Comparison of ENCODE assay signal across 8 cellular contexts in genomic region chr11:74948546-74948897, GRCh38. TPM values are rescaled to one million over a fixed set of nuclear protein-coding genes. Genes with fewer than 3 reads are reported as not detected.
DNase-seq lines count a peak whose midpoint lies in the region; ATAC-seq and TF ChIP-seq lines count a peak whose summit lies in the region.

No MANE protein-coding gene starts in this region.

- H3K27me3 ChIP-seq in CD4-positive, CD25-positive, alpha-beta regulatory T cell (ENCODE audit: control insufficient read depth, insufficient read depth, low read length) = no peaks in the 10 kb centered on the region
- H3K27me3 ChIP-seq in thyroid gland = no peaks in the 10 kb centered on the region

- no peak for TF ChIP-seq CTCF in brain (conservative IDR thresholded peaks at IDR 0.05)
- TF ChIP-seq CTCF in thyroid gland (IDR thresholded peaks at IDR 0.05) = no peak

- H3K27ac Mint-ChIP-seq in CD4-positive, CD25-positive, alpha-beta regulatory T cell = peak overlapping the region; percentile 99
- peak overlapping the region; percentile 95 to 99 (median 98) for H3K27ac Mint-ChIP-seq in IgD-negative memory B cell
- H3K27ac Mint-ChIP-seq in brain = peak overlapping the region; percentile 95 to 98 (median 97)

- H3K4me1 ChIP-seq in CD4-positive, CD25-positive, alpha-beta regulatory T cell (ENCODE audit: control insufficient read depth, insufficient read depth, low read length, poor library complexity, severe bottlenecking) = peaks cover 37% of the 10 kb centered on the region
- peaks cover 11 to 12% of the 10 kb centered on the region in 2 donors for H3K4me1 ChIP-seq in thyroid gland

- H3K36me3 Mint-ChIP-seq in CD4-positive, CD25-positive, alpha-beta regulatory T cell = peaks cover 17% of the 10 kb centered on the region
- H3K36me3 Mint-ChIP-seq in IgD-negative memory B cell (peaks cover 4% of the 10 kb centered on the region), brain (peaks cover 23% of the 10 kb centered on the region)

- intact Hi-C loops in thyroid gland (cut with DNase I) = no loop called here

- no peaks in the 10 kb centered on the region for H3K27me3 Mint-ChIP-seq in CD4-positive, CD25-positive, alpha-beta regulatory T cell
- no peaks in the 10 kb centered on the region for H3K27me3 Mint-ChIP-seq in IgD-negative memory B cell
- peaks cover 17% of the 10 kb centered on the region for H3K27me3 Mint-ChIP-seq in brain

- peak overlapping the region; percentile 96 to 100 (median 97) for H3K4me3 Mint-ChIP-seq in CD4-positive, CD25-positive, alpha-beta regulatory T cell
- peak overlapping the region; percentile 95 to 98 (median 97) for H3K4me3 Mint-ChIP-seq in IgD-negative memory B cell
- peak overlapping the region; percentile 92 to 98 (median 96) for H3K4me3 Mint-ChIP-seq in brain

- H3K27ac ChIP-seq in CD4-positive, CD25-positive, alpha-beta regulatory T cell (ENCODE audit: insufficient read depth, low read length, poor library complexity, severe bottlenecking) = peak overlapping the region; percentile 82
- H3K27ac ChIP-seq in thyroid gland = peak overlapping the region in 2 of 3 donors; percentile 63 to 78

- no peaks in the 10 kb centered on the region for H3K9me3 ChIP-seq in CD4-positive, CD25-positive, alpha-beta regulatory T cell (ENCODE audit: control insufficient read depth in 2 of 2, low read length in 2 of 2)
- H3K9me3 ChIP-seq in thyroid gland = no peaks in the 10 kb centered on the region

- no peak for TF ChIP-seq POLR2A in thyroid gland (IDR thresholded peaks at IDR 0.05)

- no peak for ATAC-seq in CD4-positive, CD25-positive, alpha-beta regulatory T cell (ENCODE audit: low read depth in 2 of 2)
- ATAC-seq in GM19455 (IDR thresholded peaks at IDR 0.05; ENCODE audit: unreplicated experiment) (peak; percentile 28), left lobe of liver (peak; percentile 59), HG03039 (IDR thresholded peaks at IDR 0.05; ENCODE audit: unreplicated experiment) (no peak)

- peaks cover 33 to 60% (median 43%) of the 10 kb centered on the region in 4 donors for H3K4me1 Mint-ChIP-seq in CD4-positive, CD25-positive, alpha-beta regulatory T cell
- H3K4me1 Mint-ChIP-seq in IgD-negative memory B cell (peaks cover 32 to 47% (median 39%) of the 10 kb centered on the region in 3 donors), brain (peaks cover 51% of the 10 kb centered on the region)

- H3K4me3 ChIP-seq in CD4-positive, CD25-positive, alpha-beta regulatory T cell (ENCODE audit: low read depth, low read length) = peak overlapping the region; percentile 96
- peak overlapping the region; percentile 42 to 68 (median 52) for H3K4me3 ChIP-seq in thyroid gland (replicated peaks in 1 of 3)

- WGBS in thyroid gland, 2 donors = 0 to 2% methylated on average over 9 of the region's 9 CpGs

- peaks cover 10% of the 10 kb centered on the region for H3K36me3 ChIP-seq in CD4-positive, CD25-positive, alpha-beta regulatory T cell (ENCODE audit: control insufficient read depth, insufficient read depth, low read length)
- no peaks in the 10 kb centered on the region for H3K36me3 ChIP-seq in thyroid gland

- no peak for DNase-seq in CD4-positive, CD25-positive, alpha-beta regulatory T cell
- no peak for DNase-seq in left lobe of liver (ENCODE audit: low spot score)
- no peak for DNase-seq in thyroid gland
- no peak for DNase-seq in activated effector memory CD4-positive, alpha-beta T cell treated with Interleukin-2 at 50 U/mL for 16 hours

- H3K9me3 Mint-ChIP-seq in CD4-positive, CD25-positive, alpha-beta regulatory T cell = no peaks in the 10 kb centered on the region
- H3K9me3 Mint-ChIP-seq in IgD-negative memory B cell = no peaks in the 10 kb centered on the region
- H3K9me3 Mint-ChIP-seq in brain = peaks cover 0 to 3% (median 0%) of the 10 kb centered on the region in 5 experiments

RNA-seq across cellular contexts. Expression of gene XRRA1, which starts 0.4 kb away (rescaled TPM):
- total RNA-seq in CD4-positive, CD25-positive, alpha-beta regulatory T cell = 33.4 TPM
- polyA plus RNA-seq in CD4-positive, CD25-positive, alpha-beta regulatory T cell = 10 to 100 TPM in 1 of 4 donors, 1 to 10 TPM in 3; 5.4 to 11.3 (median 7.4) TPM
- polyA plus RNA-seq in IgD-negative memory B cell = 4.8 TPM
- polyA plus RNA-seq in brain (ENCODE audit: insufficient read depth, low read depth, low replicate concordance) = 12.7 TPM
- 12.2 TPM for total RNA-seq in left lobe of liver
- total RNA-seq in thyroid gland = 10 to 100 TPM; 26.8 to 80.6 (median 39.1) TPM

RNA-seq across cellular contexts. Expression of gene SPCS2, which starts 0.5 kb away (rescaled TPM):
- total RNA-seq in CD4-positive, CD25-positive, alpha-beta regulatory T cell = 73.2 TPM
- 100 to 1,000 TPM; 166 to 266 (median 195) TPM for polyA plus RNA-seq in CD4-positive, CD25-positive, alpha-beta regulatory T cell
- polyA plus RNA-seq in IgD-negative memory B cell (322 TPM), brain (ENCODE audit: insufficient read depth, low read depth, low replicate concordance) (236 TPM)
- total RNA-seq in left lobe of liver (104 TPM), thyroid gland (100 to 1,000 TPM in 2 of 4 donors, 10 to 100 TPM in 2; 53.6 to 229 (median 120) TPM)

RNA-seq across cellular contexts. Expression of gene NEU3, which starts 40.2 kb away (rescaled TPM):
- 10.8 TPM for total RNA-seq in CD4-positive, CD25-positive, alpha-beta regulatory T cell
- 1 to 10 TPM; 1.4 to 2.2 (median 1.9) TPM for polyA plus RNA-seq in CD4-positive, CD25-positive, alpha-beta regulatory T cell
- 0.89 TPM for polyA plus RNA-seq in IgD-negative memory B cell
- polyA plus RNA-seq in brain (ENCODE audit: insufficient read depth, low read depth, low replicate concordance) = 8.9 TPM
- 9.2 TPM for total RNA-seq in left lobe of liver
- 10 to 100 TPM in 2 of 4 donors, 1 to 10 TPM in 2; 8.1 to 13.0 (median 9.2) TPM for total RNA-seq in thyroid gland

Comparison
In these comparisons a context has a peak if more than half of its experiments do, and no peak if none do; other contexts are left out.
1. ATAC-seq: peak in GM19455 (single experiment) and left lobe of liver (single experiment); none in CD4-positive, CD25-positive, alpha-beta regulatory T cell (0 of 2) and HG03039 (single experiment).
2. Peak in every context shown above with its lines, with median percentiles within 50 percentile points of each other: H3K27ac Mint-ChIP-seq and H3K4me3 Mint-ChIP-seq.